ENCODE assay signal across 13 cellular contexts in genomic region chr17:17180741-17181525, GRCh38. TPM values are rescaled to one million over a fixed set of nuclear protein-coding genes. Genes with fewer than 3 reads are reported as not detected.
A peak's percentile ranks its signal among the peaks of the same experiment; 100 is the strongest.
DNase-seq lines count a peak whose midpoint lies in the region; ATAC-seq and TF ChIP-seq lines count a peak whose summit lies in the region.
"Had no signal": no experiment of that assay in that cellular context is flagged by ENCODE, and none has a peak within 500 bp of the region (broad histone marks: within the 10 kb centered on the region; RNA-seq: fewer than 3 reads in every experiment).

No MANE protein-coding gene starts in this region.

- H3K4me3 Mint-ChIP-seq in activated T-cell treated with anti-CD3 and anti-CD28 coated beads, Interleukin-2, amount 50 U/mL, for 4 hours, result peak overlapping the region; percentile 22
- H3K4me3 Mint-ChIP-seq in chondrocyte (ENCODE audit: unreplicated experiment), result no peak overlapping the region
- H3K4me3 Mint-ChIP-seq in stimulated activated effector memory CD8-positive, alpha-beta T cell treated with anti-CD3 and anti-CD28 coated beads, Interleukin-12 subunit alpha, Interleukin-12 subunit beta, amount 100 ng/mL, for 72 hours, result peak overlapping the region; percentile 76

- no peak overlapping the region for H3K4me3 ChIP-seq in OCI-LY7 (ENCODE audit: low read depth, low read length, poor library complexity, severe bottlenecking)
- H3K4me3 ChIP-seq in body of pancreas, result no peak overlapping the region
- H3K4me3 ChIP-seq: pancreas, suprapubic skin had no signal

- H3K9me2 ChIP-seq in OCI-LY7 (ENCODE audit: insufficient read depth, low read length), result no peaks in the 10 kb centered on the region

- CTCF ChIA-PET in OCI-LY7 (lab: Charles Lee; ENCODE audit: unreplicated experiment), result interaction anchor here (0.9 kb wide), 1 partner anchor 189 kb away, joined by 3 read pairs; no protein-coding TSS in a partner anchor

- intact Hi-C loops in OCI-LY7 (cut with micrococcal nuclease; ENCODE audit: unreplicated experiment) (no loop called here), body of pancreas (cut with DNase I) (no loop called here)

- no peaks in the 10 kb centered on the region for H3K27me3 Mint-ChIP-seq in activated T-cell treated with anti-CD3 and anti-CD28 coated beads, Interleukin-2, amount 50 U/mL, for 4 hours (ENCODE audit: low read depth)
- H3K27me3 Mint-ChIP-seq in chondrocyte (ENCODE audit: low read depth), result no peaks in the 10 kb centered on the region

- H3K9me3 ChIP-seq in OCI-LY7 (ENCODE audit: low read length), result no peaks in the 10 kb centered on the region
- no peaks in the 10 kb centered on the region for H3K9me3 ChIP-seq in body of pancreas
- H3K9me3 ChIP-seq: pancreas, suprapubic skin had no signal

- no TSS peak for BruUV-seq in OCI-LY7 (replicated peaks; lab: Mats Ljungman, UMichigan)

- TF ChIP-seq CTCF in OCI-LY7 (conservative IDR thresholded peaks at IDR 0.05; ENCODE audit: low read length) (no peak), chondrocyte (IDR thresholded peaks at IDR 0.05) (no peak), body of pancreas (IDR thresholded peaks at IDR 0.05) (no peak)

- H3K9me3 Mint-ChIP-seq in activated T-cell treated with anti-CD3 and anti-CD28 coated beads, Interleukin-2, amount 50 U/mL, for 4 hours, result no peaks in the 10 kb centered on the region
- H3K9me3 Mint-ChIP-seq in chondrocyte (ENCODE audit: low read depth), result no peaks in the 10 kb centered on the region
- no peaks in the 10 kb centered on the region for H3K9me3 Mint-ChIP-seq in stimulated activated effector memory CD8-positive, alpha-beta T cell treated with anti-CD3 and anti-CD28 coated beads, Interleukin-12 subunit alpha, Interleukin-12 subunit beta, amount 100 ng/mL, for 72 hours

- H3K36me3 ChIP-seq in OCI-LY7 (ENCODE audit: insufficient read depth, low read length) (peaks cover 49% of the 10 kb centered on the region), body of pancreas (replicated peaks in 1 of 2; ENCODE audit: insufficient read depth in 1 of 2, low read depth in 2 of 2) (peaks cover 14 to 34% of the 10 kb centered on the region in 2 donors)

- no peaks in the 10 kb centered on the region for H3K27me3 ChIP-seq in body of pancreas
- H3K27me3 ChIP-seq: pancreas, suprapubic skin had no signal

- H3K27ac Mint-ChIP-seq in chondrocyte (ENCODE audit: unreplicated experiment), result peak overlapping the region; percentile 38
- H3K27ac Mint-ChIP-seq in stimulated activated effector memory CD8-positive, alpha-beta T cell treated with anti-CD3 and anti-CD28 coated beads, Interleukin-12 subunit alpha, Interleukin-12 subunit beta, amount 100 ng/mL, for 72 hours, result peak overlapping the region; percentile 98

- H3K4me1 Mint-ChIP-seq in activated T-cell treated with anti-CD3 and anti-CD28 coated beads, Interleukin-2, amount 50 U/mL, for 4 hours (ENCODE audit: low read depth), result peaks cover 92% of the 10 kb centered on the region
- H3K4me1 Mint-ChIP-seq in chondrocyte (ENCODE audit: low read depth), result peaks cover 30% of the 10 kb centered on the region
- peaks cover 82% of the 10 kb centered on the region for H3K4me1 Mint-ChIP-seq in stimulated activated effector memory CD8-positive, alpha-beta T cell treated with anti-CD3 and anti-CD28 coated beads, Interleukin-12 subunit alpha, Interleukin-12 subunit beta, amount 100 ng/mL, for 72 hours

- ATAC-seq in activated T-cell treated with anti-CD3 and anti-CD28 coated beads, Interleukin-2, amount 50 U/mL, for 4 hours, result no peak
- ATAC-seq in stimulated activated effector memory CD8-positive, alpha-beta T cell treated with anti-CD3 and anti-CD28 coated beads, Interleukin-12 subunit alpha, Interleukin-12 subunit beta, amount 100 ng/mL, for 72 hours, result no peak
- ATAC-seq in body of pancreas, result no peak
- ATAC-seq: HCT116, pancreas had no signal

- WGBS in body of pancreas, 2 donors, result 83 to 86% methylated on average over 13 of the region's 13 CpGs

- H3K4me1 ChIP-seq in OCI-LY7 (ENCODE audit: insufficient read depth, low read length, poor library complexity, severe bottlenecking), result peaks cover 19% of the 10 kb centered on the region
- H3K4me1 ChIP-seq in body of pancreas, result peaks cover 10% of the 10 kb centered on the region

- no peak for TF ChIP-seq POLR2A in body of pancreas (IDR thresholded peaks at IDR 0.05)

- no peak for DNase-seq in activated T-cell treated with anti-CD3 and anti-CD28 coated beads, Interleukin-2, amount 50 U/mL, for 4 hours
- no peak for DNase-seq in activated T-cell treated with anti-CD3 and anti-CD28 coated beads for 4 hours
- no peak for DNase-seq in OCI-LY7 (ENCODE audit: low spot score)
- no peak for DNase-seq in chondrocyte (ENCODE audit: low spot score)
- DNase-seq in stimulated activated effector memory CD8-positive, alpha-beta T cell treated with anti-CD3 and anti-CD28 coated beads, Interleukin-12 subunit alpha, Interleukin-12 subunit beta, amount 100 ng/mL, for 72 hours (ENCODE audit: low spot score in 2 of 2), result no peak
- no peak for DNase-seq in cortex of kidney (lab: John Stamatoyannopoulos, UW)
- no peak for DNase-seq in body of pancreas
- DNase-seq in foreskin melanocyte, result no peak
- DNase-seq: aorta, NCI-H510A treated with DMSO at 0.1 percent for 48 hours, pancreas had no signal

- H3K27ac ChIP-seq in OCI-LY7 (ENCODE audit: low read depth, low read length, poor library complexity, severe bottlenecking), result no peak overlapping the region
- H3K27ac ChIP-seq in body of pancreas, result no peak overlapping the region
- H3K27ac ChIP-seq: pancreas had no signal

- H3K79me2 ChIP-seq in OCI-LY7 (ENCODE audit: insufficient read depth, low read depth, low read length), result no peaks in the 10 kb centered on the region

- POLR2A ChIA-PET in OCI-LY7 (lab: Charles Lee), result interaction anchor here (0.6 kb wide), 2 partner anchors 27 to 1092 kb away, joined by 3 to 4 read pairs; no protein-coding TSS in a partner anchor

- peak overlapping the region; percentile 52; the same call in 1 of the 2 replicates for H3K4me2 ChIP-seq in OCI-LY7 (ENCODE audit: low read length)

- no peaks in the 10 kb centered on the region for H4K20me1 ChIP-seq in OCI-LY7 (ENCODE audit: insufficient read depth, low read length)

- H2AFZ ChIP-seq in OCI-LY7 (ENCODE audit: low read length), result no peak overlapping the region

- peaks cover 32% of the 10 kb centered on the region for H3K36me3 Mint-ChIP-seq in activated T-cell treated with anti-CD3 and anti-CD28 coated beads, Interleukin-2, amount 50 U/mL, for 4 hours (ENCODE audit: insufficient read depth)
- H3K36me3 Mint-ChIP-seq in chondrocyte (ENCODE audit: low read depth), result peaks cover 54% of the 10 kb centered on the region
- peaks cover 94% of the 10 kb centered on the region for H3K36me3 Mint-ChIP-seq in stimulated activated effector memory CD8-positive, alpha-beta T cell treated with anti-CD3 and anti-CD28 coated beads, Interleukin-12 subunit alpha, Interleukin-12 subunit beta, amount 100 ng/mL, for 72 hours

RNA-seq across cellular contexts. Expression of gene PLD6, which starts 25.2 kb away (rescaled TPM):
- total RNA-seq in activated T-cell treated with anti-CD3 and anti-CD28 coated beads, Interleukin-2, amount 50 U/mL, for 4 hours, result 10 to 100 TPM; 27.4 to 38.3 (median 32.7) TPM
- not detected in 2 replicates for total RNA-seq in OCI-LY7 (2014; rRNA removed; shearing (Covaris generic))
- total RNA-seq in OCI-LY7 (2022) (not detected in 2 replicates), chondrocyte (0.55 to 0.68 TPM (median 0.64 TPM) in 3 replicates), body of pancreas (1 to 10 TPM; 3.6 to 6.6 TPM)

RNA-seq across cellular contexts. Expression of gene FLCN, which starts 56.0 kb away (rescaled TPM):
- 10 to 100 TPM; 15.6 to 27.0 (median 25.6) TPM for total RNA-seq in activated T-cell treated with anti-CD3 and anti-CD28 coated beads, Interleukin-2, amount 50 U/mL, for 4 hours
- total RNA-seq in OCI-LY7 (2014; rRNA removed; shearing (Covaris generic)), result 12.9 and 20.9 TPM in 2 replicates
- total RNA-seq in OCI-LY7 (2022) (18.1 and 20.5 TPM in 2 replicates), chondrocyte (59.0 to 73.1 TPM (median 71.2 TPM) in 3 replicates), body of pancreas (10 to 100 TPM; 35.8 to 64.3 TPM)
